In genomic region chr14:61476737-61477410, GRCh38 we compare ENCODE assay signal across 8 cellular contexts.
A peak's percentile ranks its signal among the peaks of the same experiment; 100 is the strongest.
DNase-seq lines count a peak whose midpoint lies in the region; ATAC-seq and TF ChIP-seq lines count a peak whose summit lies in the region.

No MANE protein-coding gene starts in this region.

- H3K4me2 ChIP-seq in hepatocyte, result peak overlapping the region; percentile 47

- POLR2A ChIA-PET in RWPE1 (lab: Yijun Ruan, JAX; ENCODE audit: low non-redundant PET), result no interaction called here

- peak; percentile 36 for DNase-seq in RWPE1 (ENCODE audit: low spot score)
- peak; percentile 83 for DNase-seq in adipocyte (ENCODE audit: low read depth)
- DNase-seq in hepatocyte (ENCODE audit: low spot score), result peak; percentile 47
- DNase-seq in spleen, result no peak
- DNase-seq in occipital lobe (lab: John Stamatoyannopoulos, UW), result no peak
- no peak for DNase-seq in NCI-H1105 treated with DMSO at 0.1 percent for 48 hours (lab: John Stamatoyannopoulos, UW)

- H2AFZ ChIP-seq in hepatocyte, result no peak overlapping the region

- ATAC-seq in GM18861 (IDR thresholded peaks at IDR 0.05; ENCODE audit: unreplicated experiment), result peak; percentile 33
- ATAC-seq in GM19452 (IDR thresholded peaks at IDR 0.05; ENCODE audit: unreplicated experiment), result no peak

- H3K4me1 ChIP-seq in adipocyte (ENCODE audit: control insufficient read depth, insufficient read depth, low read length) (peaks cover 57% of the 10 kb centered on the region), hepatocyte (ENCODE audit: insufficient read depth) (peaks cover 19% of the 10 kb centered on the region), spleen (peaks cover 71 to 100% (median 89%) of the 10 kb centered on the region in 6 donors)

- WGBS in hepatocyte (ENCODE audit: low lambda C conversion rate, missing lambda C conversion rate), result 42% methylated on average over 6 of the region's 6 CpGs
- 2 to 10% (median 3%) methylated on average over 6 of the region's 6 CpGs for WGBS in spleen, 5 donors

- H3K27me3 ChIP-seq in adipocyte (replicated peaks; ENCODE audit: control insufficient read depth, insufficient read depth, low read length) (no peaks in the 10 kb centered on the region), hepatocyte (no peaks in the 10 kb centered on the region), spleen (replicated peaks in 1 of 7) (no peaks in the 10 kb centered on the region)

- intact Hi-C loops in spleen (cut with DNase I; ENCODE audit: low total_unique reads), result no loop called here

- no peaks in the 10 kb centered on the region for H4K20me1 ChIP-seq in hepatocyte (ENCODE audit: insufficient read depth, poor library complexity, severe bottlenecking)

- H3K9me2 ChIP-seq in hepatocyte (replicated peaks; ENCODE audit: insufficient read depth), result no peaks in the 10 kb centered on the region

- H3K4me3 ChIP-seq in adipocyte (ENCODE audit: low read length) (peak overlapping the region; percentile 46), hepatocyte (no peak overlapping the region), spleen (peak overlapping the region in 2 of 8 donors; percentile 19 to 63)

- H3K36me3 ChIP-seq in adipocyte (ENCODE audit: control insufficient read depth, insufficient read depth, low read length, severe bottlenecking), result no peaks in the 10 kb centered on the region
- H3K36me3 ChIP-seq in hepatocyte (replicated peaks; ENCODE audit: insufficient read depth, low read depth), result no peaks in the 10 kb centered on the region
- peaks cover 0 to 10% (median 0%) of the 10 kb centered on the region in 6 donors for H3K36me3 ChIP-seq in spleen

- no peaks in the 10 kb centered on the region for H3K79me2 ChIP-seq in hepatocyte

- H3K27ac ChIP-seq in RWPE1, result no peak overlapping the region
- peak overlapping the region; percentile 83 for H3K27ac ChIP-seq in hepatocyte
- peak overlapping the region; percentile 84 to 97 (median 96) for H3K27ac ChIP-seq in spleen

- H3K9ac ChIP-seq in adipocyte (ENCODE audit: low read length), result peak overlapping the region; percentile 75

- CTCF ChIA-PET in RWPE1 (lab: Yijun Ruan, JAX), result interaction anchor here (1.1 kb wide), 1 partner anchor 25 kb away, joined by 3 read pairs; no protein-coding TSS in a partner anchor

- H3K9me3 ChIP-seq in adipocyte (ENCODE audit: control insufficient read depth, low read length), result no peaks in the 10 kb centered on the region
- no peaks in the 10 kb centered on the region for H3K9me3 ChIP-seq in hepatocyte (ENCODE audit: low read depth)
- H3K9me3 ChIP-seq in spleen, result no peaks in the 10 kb centered on the region

- TF ChIP-seq POLR2A in spleen (IDR thresholded peaks at IDR 0.05), result peak in 2 of 3 donors; percentile 30 to 68

- TF ChIP-seq CTCF in RWPE1 (conservative IDR thresholded peaks at IDR 0.05; ENCODE audit: low read depth), result no peak
- no peak for TF ChIP-seq CTCF in hepatocyte (IDR thresholded peaks at IDR 0.05; ENCODE audit: poor library complexity)
- TF ChIP-seq CTCF in spleen (IDR thresholded peaks at IDR 0.05 in 8 of 11, conservative IDR thresholded peaks at IDR 0.05 in 3 of 11), result peak in 1 of 11 experiments; percentile 26

Comparison
In these comparisons a context has a peak if more than half of its experiments do, and no peak if none do; other contexts are left out.
1. DNase-seq: peak in RWPE1 (single experiment), adipocyte (single experiment) and hepatocyte (single experiment); none in spleen (single experiment), occipital lobe (single experiment) and NCI-H1105 treated with DMSO at 0.1 percent for 48 hours (single experiment).